In genomic region chrX:118990512-118991227, GRCh38 we compare ENCODE assay signal across 18 cellular contexts. TPM values are rescaled to one million over a fixed set of nuclear protein-coding genes. Genes with fewer than 3 reads are reported as not detected.
DNase-seq lines count a peak whose midpoint lies in the region; ATAC-seq and TF ChIP-seq lines count a peak whose summit lies in the region.
"Had no signal": no experiment of that assay in that cellular context is flagged by ENCODE, and none has a peak within 500 bp of the region (broad histone marks: within the 10 kb centered on the region; RNA-seq: fewer than 3 reads in every experiment).

No MANE protein-coding gene starts in this region.

- peaks cover 4% of the 10 kb centered on the region for H3K9me3 Mint-ChIP-seq in CD4-positive, alpha-beta T cell
- H3K9me3 Mint-ChIP-seq in endothelial cell (ENCODE audit: unreplicated experiment): no peaks in the 10 kb centered on the region

- TF ChIP-seq POLR2A in gastrocnemius medialis (IDR thresholded peaks at IDR 0.05): no peak

- peaks cover 31% of the 10 kb centered on the region for H3K4me1 Mint-ChIP-seq in CD4-positive, alpha-beta T cell (ENCODE audit: low read depth)
- H3K4me1 Mint-ChIP-seq in endothelial cell (ENCODE audit: unreplicated experiment): peaks cover 6% of the 10 kb centered on the region

- H3K36me3 Mint-ChIP-seq in CD4-positive, alpha-beta T cell (ENCODE audit: low read depth): peaks cover 25% of the 10 kb centered on the region
- H3K36me3 Mint-ChIP-seq in endothelial cell (ENCODE audit: low read depth, unreplicated experiment): peaks cover 48% of the 10 kb centered on the region

- no peaks in the 10 kb centered on the region for H3K9me2 ChIP-seq in Karpas-422 (replicated peaks; ENCODE audit: insufficient read depth, low read length)

- CTCF ChIA-PET in CD4-positive, alpha-beta T cell (lab: Charles Lee): no interaction called here

- DNase-seq in CD4-positive, alpha-beta T cell: no peak
- no peak for DNase-seq in Karpas-422
- no peak for DNase-seq in endothelial cell (ENCODE audit: low spot score)
- no peak for DNase-seq in gastrocnemius medialis
- no peak for DNase-seq in NCI-H2029 (lab: John Stamatoyannopoulos, UW)
- no peak for DNase-seq in NCI-H510A treated with DMSO at 0.1 percent for 48 hours (lab: John Stamatoyannopoulos, UW)
- DNase-seq in HPDE6-E6E7 (ENCODE audit: extremely low spot score): no peak
- DNase-seq: C1 segment of cervical spinal cord, DMS53, EL, Kasumi-1, NCI-H1694, NCI-H2081 treated with DMSO at 0.1 percent for 48 hours, NCI-H2171 treated with DMSO at 0.1 percent for 48 hours, NCI-H526, OCI-M1, SJCRH30 had no signal

- no peak overlapping the region for H3K4me3 Mint-ChIP-seq in CD4-positive, alpha-beta T cell
- peak overlapping the region; percentile 47 for H3K4me3 Mint-ChIP-seq in endothelial cell (ENCODE audit: unreplicated experiment)

- TF ChIP-seq CTCF in CD4-positive, alpha-beta T cell (IDR thresholded peaks at IDR 0.05): no peak
- no peak for TF ChIP-seq CTCF in endothelial cell (IDR thresholded peaks at IDR 0.05; ENCODE audit: unreplicated experiment)
- TF ChIP-seq CTCF in gastrocnemius medialis (IDR thresholded peaks at IDR 0.05 in 4 of 5, conservative IDR thresholded peaks at IDR 0.05 in 1 of 5): no peak

- no peaks in the 10 kb centered on the region for H4K20me1 ChIP-seq in Karpas-422 (ENCODE audit: insufficient read depth, low read depth, low read length)

- no peaks in the 10 kb centered on the region for H3K36me3 ChIP-seq in Karpas-422 (ENCODE audit: insufficient read depth, low read length)
- peaks cover 0 to 14% of the 10 kb centered on the region in 2 donors for H3K36me3 ChIP-seq in gastrocnemius medialis

- POLR2A ChIA-PET in CD4-positive, alpha-beta T cell (lab: Charles Lee): interaction anchor here (3.6 kb wide), 1 partner anchor 15 kb away, joined by 21 read pairs; the partner anchor contains the start of gene LONRF3

- no peaks in the 10 kb centered on the region for H3K9me3 ChIP-seq in CD4-positive, alpha-beta T cell (ENCODE audit: control insufficient read depth, low read length)
- H3K9me3 ChIP-seq in Karpas-422 (ENCODE audit: low read length) (no peaks in the 10 kb centered on the region), gastrocnemius medialis (no peaks in the 10 kb centered on the region)
- H3K9me3 ChIP-seq: SJCRH30 had no signal

- intact Hi-C loops in CD4-positive, alpha-beta T cell (cut with DNase I, micrococcal nuclease): no loop called here
- intact Hi-C loops in gastrocnemius medialis (cut with DNase I; ENCODE audit: low total_unique reads): no loop called here

- in situ Hi-C loops in gastrocnemius medialis (cut with MboI; ENCODE audit: low sequenced_read_pairs in 4 of 4): loop anchor here in 1 of 4 donors (25.0 kb wide), 1 partner anchor 128 kb away; no protein-coding TSS in a partner anchor

- H3K27ac ChIP-seq in CD4-positive, alpha-beta T cell (ENCODE audit: low read depth, low read length): no peak overlapping the region
- H3K27ac ChIP-seq in Karpas-422 (ENCODE audit: low read length): no peak overlapping the region
- H3K27ac ChIP-seq in gastrocnemius medialis: peak overlapping the region in 3 of 4 donors; percentile 31 to 69 (median 68)
- H3K27ac ChIP-seq: SJCRH30 had no signal

- no peaks in the 10 kb centered on the region for H3K27me3 Mint-ChIP-seq in CD4-positive, alpha-beta T cell
- H3K27me3 Mint-ChIP-seq in endothelial cell (ENCODE audit: unreplicated experiment): no peaks in the 10 kb centered on the region

- H3K4me1 ChIP-seq in Karpas-422 (ENCODE audit: low read length): peaks cover 30% of the 10 kb centered on the region
- peaks cover 7 to 8% of the 10 kb centered on the region in 2 donors for H3K4me1 ChIP-seq in gastrocnemius medialis

- no peak overlapping the region for H3K9ac ChIP-seq in Karpas-422 (ENCODE audit: low read length)

- no peaks in the 10 kb centered on the region for H3K79me2 ChIP-seq in Karpas-422 (ENCODE audit: low read length)

- H2AFZ ChIP-seq in Karpas-422 (ENCODE audit: low read length): no peak overlapping the region

- H3K4me2 ChIP-seq in Karpas-422 (ENCODE audit: low read depth, low read length, poor library complexity, severe bottlenecking): peak overlapping the region; percentile 11

- no peaks in the 10 kb centered on the region for H3K27me3 ChIP-seq in CD4-positive, alpha-beta T cell (ENCODE audit: control insufficient read depth, insufficient read depth, low read length)
- H3K27me3 ChIP-seq in Karpas-422 (ENCODE audit: low read length): no peaks in the 10 kb centered on the region
- H3K27me3 ChIP-seq in gastrocnemius medialis: no peaks in the 10 kb centered on the region
- H3K27me3 ChIP-seq: SJCRH30 had no signal

- no peak overlapping the region for H3K4me3 ChIP-seq in Karpas-422 (ENCODE audit: low read length)
- no peak overlapping the region for H3K4me3 ChIP-seq in gastrocnemius medialis
- H3K4me3 ChIP-seq: SJCRH30 had no signal

- ATAC-seq in CD4-positive, alpha-beta T cell (ENCODE audit: poor library complexity): no peak
- ATAC-seq in gastrocnemius medialis (no peak), HG02981 (IDR thresholded peaks at IDR 0.05; ENCODE audit: unreplicated experiment) (no peak)

- peak overlapping the region; percentile 7 for H3K27ac Mint-ChIP-seq in CD4-positive, alpha-beta T cell
- H3K27ac Mint-ChIP-seq in endothelial cell (ENCODE audit: unreplicated experiment): no peak overlapping the region

RNA-seq across cellular contexts. Expression of gene LONRF3, which starts 16.3 kb away (rescaled TPM):
- 1 to 10 TPM; 4.9 to 5.5 TPM for total RNA-seq in CD4-positive, alpha-beta T cell
- total RNA-seq in Karpas-422 (2014; rRNA removed; shearing (Covaris generic); ENCODE audit: low replicate concordance): 5.4 and 6.3 TPM in 2 replicates
- total RNA-seq in endothelial cell (ENCODE audit: unreplicated experiment): 12.4 TPM
- total RNA-seq in gastrocnemius medialis: 10 to 100 TPM; 15.7 to 73.3 (median 42.3) TPM

Comparison
In these comparisons a context has a peak if more than half of its experiments do, and no peak if none do; other contexts are left out.
1. H3K27ac ChIP-seq: peak in gastrocnemius medialis (3 of 4); none in CD4-positive, alpha-beta T cell (single experiment) and Karpas-422 (single experiment).